Comparison of ENCODE assay signal across 26 cellular contexts in the genomic region with DNA sequence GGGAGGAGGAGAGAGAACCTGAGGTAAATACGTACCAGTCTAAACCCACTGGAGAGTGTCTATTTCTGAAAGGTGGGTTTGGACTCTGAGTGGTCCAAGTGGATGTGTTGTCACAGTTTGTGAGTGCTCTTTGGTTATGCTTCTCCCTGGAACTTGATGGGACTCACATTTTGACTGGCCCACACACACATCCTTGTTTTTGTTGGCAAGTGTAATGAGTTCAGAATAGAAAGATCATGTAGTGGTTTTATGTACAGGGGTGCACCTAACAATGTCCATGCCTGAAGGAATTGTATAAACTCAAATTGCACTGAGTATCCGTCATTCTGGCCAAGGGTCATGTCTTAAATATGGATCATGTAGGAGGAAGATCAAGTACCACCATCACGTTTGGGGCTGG.
"Had no signal": no experiment of that assay in that cellular context is flagged by ENCODE, and none has a peak within 500 bp of the region (broad histone marks: within the 10 kb centered on the region; RNA-seq: fewer than 3 reads in every experiment).

No MANE protein-coding gene starts in this region.

- H3K36me3 Mint-ChIP-seq: activated naive CD4-positive, alpha-beta T cell treated with anti-CD3 and anti-CD28 coated beads, Interleukin-2, amount 50 U/mL, for 24 hours had no signal

- H3K27ac ChIP-seq: body of pancreas, cardiac muscle cell, gastroesophageal sphincter, hepatocyte, parathyroid adenoma, psoas muscle, sigmoid colon, tibial nerve, vagina, WERI-Rb-1 had no signal

- H3K27me3 ChIP-seq: body of pancreas, cardiac muscle cell, gastroesophageal sphincter, hepatocyte, sigmoid colon, tibial nerve, vagina had no signal

- ATAC-seq: activated CD8-positive, alpha-beta T cell treated with anti-CD3 and anti-CD28 coated beads for 36 hours; activated naive CD8-positive, alpha-beta T cell treated with anti-CD3 and anti-CD28 coated beads, Interleukin-2, amount 50 U/mL, for 24 hours; body of pancreas; effector memory CD8-positive, alpha-beta T cell; gastroesophageal sphincter; psoas muscle; T-helper 17 cell had no signal

- H3K36me3 ChIP-seq: cardiac muscle cell, gastroesophageal sphincter, sigmoid colon, tibial nerve, vagina, WERI-Rb-1 had no signal

- H2AFZ ChIP-seq: hepatocyte, parathyroid adenoma had no signal

- H3K9me3 Mint-ChIP-seq: activated CD4-positive, alpha-beta T cell treated with anti-CD3 and anti-CD28 coated beads, Interleukin-2, amount 10 ng/mL, durations not matched to agents 24 days and 14 days; activated CD8-positive, alpha-beta T cell treated with anti-CD3 and anti-CD28 coated beads for 36 hours; activated naive CD4-positive, alpha-beta T cell treated with anti-CD3 and anti-CD28 coated beads, Interleukin-2, amount 50 U/mL, for 24 hours; activated naive CD8-positive, alpha-beta T cell treated with anti-CD3 and anti-CD28 coated beads, Interleukin-2, amount 50 U/mL, for 24 hours; activated T-helper 2 cell treated with anti-CD3 and anti-CD28 coated beads, Interferon-gamma antibody, Interleukin-2, Interleukin-4, amounts not matched to agents 10 μg/mL and 5 μg/mL and 100 μg/mL, durations not matched to agents 14 hours and 24 hours and 36 hours; effector memory CD8-positive, alpha-beta T cell had no signal

- H3K4me2 ChIP-seq: hepatocyte had no signal

- H3K9ac ChIP-seq: parathyroid adenoma had no signal

- FAIRE-seq: endothelial cell of umbilical vein had no signal

- H3K27ac Mint-ChIP-seq: activated CD4-positive, alpha-beta T cell treated with anti-CD3 and anti-CD28 coated beads, Interleukin-2, amount 10 ng/mL, durations not matched to agents 24 days and 14 days; activated CD8-positive, alpha-beta T cell treated with anti-CD3 and anti-CD28 coated beads for 36 hours; activated naive CD4-positive, alpha-beta T cell treated with anti-CD3 and anti-CD28 coated beads, Interleukin-2, amount 50 U/mL, for 24 hours; activated naive CD8-positive, alpha-beta T cell treated with anti-CD3 and anti-CD28 coated beads, Interleukin-2, amount 50 U/mL, for 24 hours; activated T-helper 2 cell treated with anti-CD3 and anti-CD28 coated beads, Interferon-gamma antibody, Interleukin-2, Interleukin-4, amounts not matched to agents 10 μg/mL and 5 μg/mL and 100 μg/mL, durations not matched to agents 14 hours and 24 hours and 36 hours; effector memory CD8-positive, alpha-beta T cell; T-helper 17 cell had no signal

- H3K27me3 Mint-ChIP-seq: activated naive CD4-positive, alpha-beta T cell treated with anti-CD3 and anti-CD28 coated beads, Interleukin-2, amount 50 U/mL, for 24 hours had no signal

- H3K4me3 Mint-ChIP-seq: activated CD4-positive, alpha-beta T cell treated with anti-CD3 and anti-CD28 coated beads, Interleukin-2, amount 10 ng/mL, durations not matched to agents 24 days and 14 days; activated CD8-positive, alpha-beta T cell treated with anti-CD3 and anti-CD28 coated beads for 36 hours; activated naive CD4-positive, alpha-beta T cell treated with anti-CD3 and anti-CD28 coated beads, Interleukin-2, amount 50 U/mL, for 24 hours; activated naive CD8-positive, alpha-beta T cell treated with anti-CD3 and anti-CD28 coated beads, Interleukin-2, amount 50 U/mL, for 24 hours; effector memory CD8-positive, alpha-beta T cell; T-helper 17 cell had no signal

- H3K79me2 ChIP-seq: parathyroid adenoma had no signal

- DNase-seq: activated CD4-positive, alpha-beta T cell treated with anti-CD3 and anti-CD28 coated beads, Interleukin-2, amount 10 ng/mL, durations not matched to agents 24 days and 14 days; activated CD4-positive, CD25-positive, alpha-beta regulatory T cell treated with anti-CD3 and anti-CD28 coated beads, Interleukin-2, amount 50 U/mL, for 72 hours; activated CD8-positive, alpha-beta T cell treated with anti-CD3 and anti-CD28 coated beads for 36 hours; activated naive CD8-positive, alpha-beta T cell treated with anti-CD3 and anti-CD28 coated beads, Interleukin-2, amount 50 U/mL, for 24 hours; activated T-cell treated with anti-CD3 and anti-CD28 coated beads, Interleukin-2, amount 50 U/mL, for 48 hours; body of pancreas; cerebellar nuclear complex; cortex of kidney; effector memory CD8-positive, alpha-beta T cell; islet precursor cell; mammary epithelial cell; psoas muscle; sigmoid colon; stimulated activated naive CD4-positive, alpha-beta T cell treated with Interleukin-2 at 50 U/mL for 16 hours; T-helper 17 cell; T1000; WERI-Rb-1 had no signal

- H3K4me3 ChIP-seq: body of pancreas, cardiac muscle cell, gastroesophageal sphincter, hepatocyte, psoas muscle, sigmoid colon, tibial nerve, vagina had no signal

- H3K9me3 ChIP-seq: body of pancreas, gastroesophageal sphincter, psoas muscle, sigmoid colon, tibial nerve, vagina had no signal
